Comparison of ENCODE assay signal across 21 cellular contexts in the genomic region with DNA sequence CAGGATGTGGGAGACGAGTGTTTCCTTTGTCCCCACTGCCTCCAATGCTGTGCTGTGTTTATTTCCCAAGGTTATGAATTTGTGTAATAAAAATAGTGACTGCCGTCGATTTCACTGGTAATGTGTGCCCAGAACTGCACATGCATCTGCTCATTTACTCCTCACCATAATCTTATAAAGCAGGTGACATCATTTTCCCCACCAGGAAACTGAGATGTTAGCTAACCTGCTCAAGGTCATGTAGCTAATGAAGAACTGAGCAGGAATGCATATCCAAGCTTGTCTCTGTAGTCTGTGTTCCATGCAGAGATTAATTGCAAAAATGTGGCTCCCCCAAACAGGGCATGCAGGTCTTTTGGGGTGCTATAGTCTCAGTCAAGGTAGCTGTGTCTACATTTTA.
"Had no signal": no experiment of that assay in that cellular context is flagged by ENCODE, and none has a peak within 500 bp of the region (broad histone marks: within the 10 kb centered on the region; RNA-seq: fewer than 3 reads in every experiment).

No MANE protein-coding gene starts in this region.

- ATAC-seq: Panc1, PC-3, T-cell had no signal

- H3K27ac ChIP-seq: RWPE1 had no signal

- H3K9me3 ChIP-seq: SK-N-SH had no signal

- DNase-seq: KBM-7, MV-4-11, NCI-H1048, NCI-H1105, NCI-H1436 treated with DMSO at 0.1 percent for 48 hours, NCI-H187, NCI-H2029, NCI-H2081 treated with DMSO at 0.1 percent for 48 hours, NCI-H2171, NCI-H345, NCI-H446 treated with DMSO at 0.1 percent for 48 hours, NCI-H510A treated with DMSO at 0.1 percent for 48 hours, NCI-H526, NCI-H748 treated with DMSO at 0.1 percent for 48 hours, PC-3, SHP77, SK-N-SH, SW 1271, T-cell had no signal
